14 cellular contexts compared by ENCODE assay signal in the genomic region with DNA sequence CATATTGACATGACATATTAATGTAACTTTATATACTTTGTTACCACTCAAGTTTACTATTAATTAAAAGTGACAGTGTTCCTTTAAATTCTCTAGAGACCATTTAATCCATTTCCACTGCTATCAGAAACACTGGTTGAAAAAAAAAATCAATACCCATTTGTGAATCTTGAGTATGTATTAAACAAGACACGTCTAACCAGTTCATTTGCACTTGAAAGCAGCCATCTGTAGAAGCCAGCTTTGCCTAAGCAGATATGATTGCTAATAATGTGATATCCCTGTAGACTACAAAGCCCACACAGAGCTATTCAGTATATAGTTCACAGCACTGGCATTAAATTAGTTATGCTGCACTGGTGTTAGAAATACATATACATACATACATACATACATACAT.
"Had no signal": no experiment of that assay in that cellular context is flagged by ENCODE, and none has a peak within 500 bp of the region (broad histone marks: within the 10 kb centered on the region; RNA-seq: fewer than 3 reads in every experiment).

No MANE protein-coding gene starts in this region.

- H3K36me3 ChIP-seq: colonic mucosa, ovary had no signal

- H3K27ac ChIP-seq: colonic mucosa, foreskin keratinocyte, ovary, upper lobe of left lung had no signal

- H3K4me1 ChIP-seq: colonic mucosa, upper lobe of left lung had no signal

- H3K4me3 ChIP-seq: colonic mucosa, lung, neural progenitor cell, ovary, upper lobe of left lung had no signal

- DNase-seq: activated CD4-positive, alpha-beta T cell treated with anti-CD3 and anti-CD28 coated beads, Interleukin-2, amount 50 U/mL, for 1 hour; activated naive CD4-positive, alpha-beta T cell treated with anti-CD3 and anti-CD28 coated beads, Interleukin-2, amount 10 ng/mL, durations not matched to agents 7 days and 5 days; activated T-cell treated with anti-CD3 and anti-CD28 coated beads for 4 hours; caudate nucleus; colonic mucosa; foreskin keratinocyte; left colon; midbrain; ovary; stimulated activated CD4-positive, alpha-beta T cell treated with anti-CD3 and anti-CD28 coated beads, Interleukin-4, amount 100 ng/mL, for 1 hour; stimulated activated CD8-positive, alpha-beta memory T cell treated with anti-CD3 and anti-CD28 coated beads, Interleukin-4, amount 100 ng/mL, for 48 hours; upper lobe of left lung had no signal

- H3K27me3 ChIP-seq: colonic mucosa, foreskin keratinocyte, neural progenitor cell, ovary, upper lobe of left lung had no signal

- H3K9me3 ChIP-seq: colonic mucosa, ovary, upper lobe of left lung had no signal
